Comparison of ENCODE assay signal across 14 cellular contexts in genomic region chr3:37096292-37096691, GRCh38.
DNase-seq lines count a peak whose midpoint lies in the region; ATAC-seq, FAIRE-seq and TF ChIP-seq lines count a peak whose summit lies in the region.
"Had no signal": no experiment of that assay in that cellular context is flagged by ENCODE, and none has a peak within 500 bp of the region (broad histone marks: within the 10 kb centered on the region; RNA-seq: fewer than 3 reads in every experiment).

No MANE protein-coding gene starts in this region.

- H4K20me1 ChIP-seq in endothelial cell of umbilical vein (replicated peaks; ENCODE audit: control insufficient read depth, extremely low read depth, insufficient read depth, low read length): no peaks in the 10 kb centered on the region

- DNase-seq in HT1080 (ENCODE audit: low read depth): peak; percentile 74
- peak; percentile 76 for DNase-seq in endothelial cell of umbilical vein (ENCODE audit: low read depth, low spot score)
- no peak for DNase-seq in lower lobe of right lung
- no peak for DNase-seq in activated CD4-positive, alpha-beta T cell treated with anti-CD3 and anti-CD28 coated beads for 48 hours
- DNase-seq in NCI-H2081 (lab: John Stamatoyannopoulos, UW): no peak
- DNase-seq in NCI-H82 (lab: John Stamatoyannopoulos, UW): no peak
- no peak for DNase-seq in omental fat pad (ENCODE audit: low spot score)
- DNase-seq: activated CD8-positive, alpha-beta T cell treated with anti-CD3 and anti-CD28 coated beads, Interleukin-2, amount 10 ng/mL, durations not matched to agents 7 days and 5 days; activated naive CD8-positive, alpha-beta T cell treated with anti-CD3 and anti-CD28 coated beads, Interleukin-2, amount 10 ng/mL, durations not matched to agents 7 days and 5 days; CD4-positive, CD25-positive, alpha-beta regulatory T cell; NCI-H1436; retina; T-helper 2 cell had no signal

- peak overlapping the region; percentile 66 for H3K27ac ChIP-seq in ACC112 (ENCODE audit: low read depth, low read length)
- H3K27ac ChIP-seq in endothelial cell of umbilical vein (ENCODE audit: insufficient read depth, low read depth, low read length): peak overlapping the region; percentile 55
- H3K27ac ChIP-seq in lower lobe of right lung: peak overlapping the region; percentile 18

- H3K79me2 ChIP-seq in ACC112 (ENCODE audit: control insufficient read depth, insufficient read depth, low read length, unreplicated experiment): peaks cover 3% of the 10 kb centered on the region
- peaks cover 5% of the 10 kb centered on the region for H3K79me2 ChIP-seq in endothelial cell of umbilical vein (ENCODE audit: control insufficient read depth, insufficient read depth, low read length)

- dilution Hi-C loops in endothelial cell of umbilical vein (cut with MboI; ENCODE audit: extremely low pct_ligation_motif_present, low sequenced_read_pairs): no loop called here

- H3K9me1 ChIP-seq in endothelial cell of umbilical vein (replicated peaks; ENCODE audit: control insufficient read depth, extremely low read depth, insufficient read depth, low read length): no peaks in the 10 kb centered on the region

- CTCF ChIA-PET in endothelial cell of umbilical vein (lab: Charles Lee): interaction anchor here (0.6 kb wide), 1 partner anchor 18 kb away, joined by 3 read pairs; no protein-coding TSS in a partner anchor

- ATAC-seq in lower lobe of right lung (peak in 1 of 2 donors; percentile 35), omental fat pad (ENCODE audit: low FRiP score) (no peak)
- ATAC-seq: activated CD8-positive, alpha-beta T cell treated with anti-CD3 and anti-CD28 coated beads, Interleukin-2, amount 10 ng/mL, durations not matched to agents 7 days and 5 days had no signal

- peak overlapping the region; percentile 54 for H3K4me2 ChIP-seq in endothelial cell of umbilical vein (ENCODE audit: insufficient read depth, low read length)

- H3K27me3 ChIP-seq in ACC112 (ENCODE audit: insufficient read depth, low read length) (no peaks in the 10 kb centered on the region), endothelial cell of umbilical vein (ENCODE audit: control insufficient read depth in 2 of 2, insufficient read depth in 2 of 2, low read length in 2 of 2) (no peaks in the 10 kb centered on the region), lower lobe of right lung (ENCODE audit: low read depth) (no peaks in the 10 kb centered on the region)

- H3K9ac ChIP-seq in endothelial cell of umbilical vein (replicated peaks; ENCODE audit: extremely low read depth, insufficient read depth, low read length): peak overlapping the region; percentile 48

- H3K9me3 ChIP-seq in endothelial cell of umbilical vein (replicated peaks; ENCODE audit: control insufficient read depth, insufficient read depth, low read length) (no peaks in the 10 kb centered on the region), lower lobe of right lung (no peaks in the 10 kb centered on the region)

- H3K4me3 ChIP-seq in ACC112 (ENCODE audit: low read depth, low read length): peak overlapping the region; percentile 11; the same call in 1 of the 2 replicates
- no peak overlapping the region for H3K4me3 ChIP-seq in endothelial cell of umbilical vein (replicated peaks in 1 of 3; ENCODE audit: insufficient read depth in 1 of 3, low read depth in 1 of 3, low read length in 3 of 3)
- H3K4me3 ChIP-seq in lower lobe of right lung: no peak overlapping the region

- peak; percentile 49 for FAIRE-seq in endothelial cell of umbilical vein (lab: Jason Lieb, UNC)

- no peak overlapping the region for H2AFZ ChIP-seq in ACC112 (ENCODE audit: low read length, unreplicated experiment)
- no peak overlapping the region for H2AFZ ChIP-seq in endothelial cell of umbilical vein (ENCODE audit: low read depth, low read length)

- intact Hi-C loops in endothelial cell of umbilical vein (cut with micrococcal nuclease) (loop anchor here (1.0 to 5.0 kb wide), 2 partner anchors 19 to 36 kb away; no protein-coding TSS in a partner anchor), lower lobe of right lung (cut with DNase I) (no loop called here)

- no peak for TF ChIP-seq POLR2A in endothelial cell of umbilical vein (IDR thresholded peaks at IDR 0.05; ENCODE audit: low read depth, low read length)

- POLR2A ChIA-PET in endothelial cell of umbilical vein (lab: Charles Lee): no interaction called here

- peaks cover 18% of the 10 kb centered on the region for H3K4me1 ChIP-seq in ACC112 (ENCODE audit: control insufficient read depth, insufficient read depth, low read length, unreplicated experiment)
- peaks cover 37% of the 10 kb centered on the region for H3K4me1 ChIP-seq in endothelial cell of umbilical vein (ENCODE audit: control insufficient read depth, extremely low read depth, insufficient read depth, low read length)
- peaks cover 20% of the 10 kb centered on the region for H3K4me1 ChIP-seq in lower lobe of right lung

- no TSS peak for BruUV-seq in endothelial cell of umbilical vein (replicated peaks; lab: Mats Ljungman, UMichigan)

- 0 out of 2 replicates have a peak, but pooled peaks cover 6% of the 10 kb centered on the region for H3K36me3 ChIP-seq in ACC112 (ENCODE audit: insufficient read depth, low read length)
- H3K36me3 ChIP-seq in endothelial cell of umbilical vein (ENCODE audit: control insufficient read depth in 2 of 2, extremely low read depth in 1 of 2, insufficient read depth in 2 of 2, low read length in 2 of 2): peaks cover 0 to 2% of the 10 kb centered on the region in 2 experiments
- H3K36me3 ChIP-seq in lower lobe of right lung: peaks cover 26% of the 10 kb centered on the region

- TF ChIP-seq CTCF in endothelial cell of umbilical vein (IDR thresholded peaks at IDR 0.05; ENCODE audit: extremely low read depth in 1 of 2, insufficient read depth in 1 of 2, low read depth in 1 of 2, low read length in 2 of 2) (no peak), lower lobe of right lung (IDR thresholded peaks at IDR 0.05) (no peak), omental fat pad (IDR thresholded peaks at IDR 0.05) (no peak)

TF ChIP-seq in endothelial cell of umbilical vein, 7 proteins besides CTCF, POLR2A, EP300 and RAD21:
- TF ChIP-seq POLR2AphosphoS5 (IDR thresholded peaks at IDR 0.05; ENCODE audit: insufficient read depth, low read depth, low read length): peak; percentile 52
- peak; percentile 62 for TF ChIP-seq GATA2 (IDR thresholded peaks at IDR 0.05; ENCODE audit: insufficient read depth, insufficient read length, low read depth, low read length)
- TF ChIP-seq MYC (IDR thresholded peaks at IDR 0.05; ENCODE audit: low read depth, low read length): no peak
- TF ChIP-seq FOS (IDR thresholded peaks at IDR 0.05; ENCODE audit: borderline replicate concordance, insufficient read depth, low read length): peak; percentile 41
- TF ChIP-seq EZH2 (IDR thresholded peaks at IDR 0.05; ENCODE audit: borderline replicate concordance, low read depth, low read length, severe bottlenecking): no peak
- TF ChIP-seq JUN (IDR thresholded peaks at IDR 0.05; ENCODE audit: borderline replicate concordance, insufficient read depth, insufficient read length, low read depth): peak; percentile 67
- no peak for TF ChIP-seq MAX (IDR thresholded peaks at IDR 0.05; ENCODE audit: insufficient read depth, insufficient read length)
TF ChIP-seq in endothelial cell of umbilical vein: peak in this region for 4.

Comparison
In these comparisons a context has a peak if more than half of its experiments do, and no peak if none do; other contexts are left out.
1. DNase-seq: peak in HT1080 (single experiment) and endothelial cell of umbilical vein (single experiment); none in lower lobe of right lung (single experiment), activated CD4-positive, alpha-beta T cell treated with anti-CD3 and anti-CD28 coated beads for 48 hours (single experiment), NCI-H2081 (0 of 2), NCI-H82 (single experiment) and omental fat pad (single experiment).
2. Peak in every context shown above with its lines, with median percentiles within 50 percentile points of each other: H3K27ac ChIP-seq.